Comparison of ENCODE assay signal across 1 cellular context in the genomic region with DNA sequence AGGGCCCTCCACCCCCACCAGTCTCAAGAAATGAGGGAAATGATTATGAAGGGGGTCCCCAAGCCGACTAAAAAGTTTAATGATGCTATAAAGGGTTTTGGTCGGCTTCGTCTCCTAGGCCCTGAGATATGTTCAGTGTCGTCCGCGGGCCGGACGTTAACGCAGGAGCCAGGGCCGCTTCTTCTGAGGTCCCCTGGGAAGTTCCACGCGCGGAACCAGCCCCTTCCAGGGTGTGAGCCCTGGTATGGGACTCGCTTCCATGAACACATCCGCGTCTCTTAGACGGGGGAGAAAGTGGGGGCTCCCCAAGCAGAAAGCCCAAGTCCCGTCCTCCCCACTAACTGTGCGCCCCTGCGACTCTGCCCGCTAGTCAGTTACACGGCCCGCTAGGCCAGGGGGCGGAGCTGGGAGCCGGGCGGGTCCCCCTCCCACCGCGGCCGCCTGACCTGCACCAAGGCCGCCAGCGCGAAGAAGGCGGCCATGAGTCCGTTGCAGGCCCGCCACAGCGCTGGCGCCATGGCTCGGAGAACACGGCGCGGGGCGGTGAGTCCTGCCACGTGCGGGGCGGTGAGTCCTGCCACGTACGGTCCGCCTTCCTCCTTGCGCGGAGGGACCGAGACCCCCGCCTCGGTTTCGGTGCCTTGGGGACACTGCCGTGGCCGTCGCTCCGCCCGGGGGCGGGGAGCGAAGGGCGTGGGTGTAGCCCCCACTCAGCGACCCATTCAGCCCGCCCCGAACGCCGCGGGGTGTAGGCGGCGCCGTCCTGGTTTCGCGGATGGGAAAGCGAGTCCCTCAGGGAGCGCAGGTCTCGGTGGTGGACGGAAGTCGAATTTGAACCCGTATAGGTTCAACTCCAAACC.
A peak's percentile ranks its signal among the peaks of the same experiment; 100 is the strongest.
TF ChIP-seq lines count a peak whose summit lies in the region.

A gene (minus strand): TSS at position 690 of the 860 bp plus-strand sequence. CDS start 172 bp downstream, at position 518.

TF ChIP-seq in HEK293, 187 proteins besides CTCF, POLR2A, EP300 and RAD21 (continued from another document):
- TF ChIP-seq ZNF514 (tag by site-specific recombination; IDR thresholded peaks at IDR 0.05) (no peak), ZNF341 (tag by site-specific recombination; IDR thresholded peaks at IDR 0.05; ENCODE audit: low read depth) (peak; percentile 56; the same call in 1 of the 2 replicates), ZNF555 (tag by site-specific recombination; conservative IDR thresholded peaks at IDR 0.05) (no peak), ZNF114 (tag by site-specific recombination; IDR thresholded peaks at IDR 0.05) (no peak), ZNF394 (tag by site-specific recombination; IDR thresholded peaks at IDR 0.05; ENCODE audit: borderline replicate concordance) (no peak), ZNF777 (tag by site-specific recombination; IDR thresholded peaks at IDR 0.05; ENCODE audit: borderline replicate concordance) (no peak), ZNF214 (tag by site-specific recombination; IDR thresholded peaks at IDR 0.05; ENCODE audit: borderline replicate concordance) (no peak)
- TF ChIP-seq, protein P1, sequence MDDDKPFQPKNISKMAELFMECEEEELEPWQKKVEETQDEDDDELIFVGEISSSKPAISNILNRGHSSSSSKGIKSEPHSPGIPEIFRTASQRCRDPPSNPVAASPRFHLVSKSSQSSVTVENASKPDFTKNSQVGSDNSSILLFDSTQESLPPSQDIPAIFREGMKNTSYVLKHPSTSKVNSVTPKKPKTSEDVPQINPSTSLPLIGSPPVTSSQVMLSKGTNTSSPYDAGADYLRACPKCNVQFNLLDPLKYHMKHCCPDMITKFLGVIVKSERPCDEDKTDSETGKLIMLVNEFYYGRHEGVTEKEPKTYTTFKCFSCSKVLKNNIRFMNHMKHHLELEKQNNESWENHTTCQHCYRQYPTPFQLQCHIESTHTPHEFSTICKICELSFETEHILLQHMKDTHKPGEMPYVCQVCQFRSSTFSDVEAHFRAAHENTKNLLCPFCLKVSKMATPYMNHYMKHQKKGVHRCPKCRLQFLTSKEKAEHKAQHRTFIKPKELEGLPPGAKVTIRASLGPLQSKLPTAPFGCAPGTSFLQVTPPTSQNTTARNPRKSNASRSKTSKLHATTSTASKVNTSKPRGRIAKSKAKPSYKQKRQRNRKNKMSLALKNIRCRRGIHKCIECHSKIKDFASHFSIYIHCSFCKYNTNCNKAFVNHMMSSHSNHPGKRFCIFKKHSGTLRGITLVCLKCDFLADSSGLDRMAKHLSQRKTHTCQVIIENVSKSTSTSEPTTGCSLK (tag by site-specific recombination; IDR thresholded peaks at IDR 0.05): no peak
TF ChIP-seq in HEK293: peak in this region for 12.
